ENCODE assay signal across 23 cellular contexts in the genomic region with DNA sequence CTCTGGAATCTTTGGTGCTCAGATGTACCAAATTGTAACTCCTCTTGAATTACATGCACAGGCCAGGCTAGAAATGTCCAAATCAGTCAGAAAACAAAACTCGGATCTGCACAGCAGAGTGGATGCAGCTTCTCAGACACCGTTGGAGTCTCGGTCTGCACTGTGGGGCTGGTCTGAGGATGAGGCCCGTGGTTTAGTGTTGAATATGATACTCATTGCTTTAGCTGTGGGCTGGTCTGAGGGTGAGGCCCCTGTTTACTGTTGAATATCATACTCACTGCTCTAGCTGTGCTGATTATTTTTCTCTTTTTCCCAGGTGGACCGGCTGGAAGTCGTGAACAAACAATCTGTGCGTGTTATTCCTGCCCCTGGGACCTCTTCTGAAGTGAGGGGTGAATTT.
"Had no signal": no experiment of that assay in that cellular context is flagged by ENCODE, and none has a peak within 500 bp of the region (broad histone marks: within the 10 kb centered on the region; RNA-seq: fewer than 3 reads in every experiment).

No MANE protein-coding gene starts in this region.

- DNase-seq: Kasumi-1, MM.1S, NCI-H1092 treated with DMSO at 0.1 percent for 48 hours, NCI-H1436, NCI-H187, NCI-H2029, NCI-H2081 treated with DMSO at 0.1 percent for 48 hours, NCI-H2171, NCI-H226, NCI-H446, NCI-H510A, NCI-H524 treated with DMSO at 0.1 percent for 48 hours, NCI-H69, NCI-H774, Right ventricle myocardium superior, RPMI8226, SIG-M5 had no signal

- H3K9me3 Mint-ChIP-seq: IgD-negative memory B cell had no signal

- H3K4me3 Mint-ChIP-seq: IgD-negative memory B cell had no signal

- H3K27ac Mint-ChIP-seq: IgD-negative memory B cell had no signal

- H3K27ac ChIP-seq: HL-60, KMS-11, SJSA1, SK-N-MC had no signal

- H3K27me3 Mint-ChIP-seq: IgD-negative memory B cell had no signal

- H3K4me3 ChIP-seq: K562, SJSA1, SK-N-MC had no signal

- ATAC-seq: K562 had no signal
